In genomic region chr17:63345598-63345997, GRCh38 we compare ENCODE assay signal across 15 cellular contexts.
"Had no signal": no experiment of that assay in that cellular context is flagged by ENCODE, and none has a peak within 500 bp of the region (broad histone marks: within the 10 kb centered on the region; RNA-seq: fewer than 3 reads in every experiment).

No MANE protein-coding gene starts in this region.

- H3K27ac Mint-ChIP-seq: naive thymus-derived CD8-positive, alpha-beta T cell; stimulated activated memory B cell treated with anti-CD40 and anti-IgM and Interleukin-4, amounts not matched to agents 10 μg/mL and 1 μg/mL and 100 μg/mL, for 72 hours; T-cell had no signal

- H3K36me3 ChIP-seq: thyroid gland had no signal

- H3K4me1 ChIP-seq: heart right ventricle, left ventricle myocardium inferior, parathyroid adenoma had no signal

- H3K9me3 ChIP-seq: heart right ventricle, left ventricle myocardium inferior, mucosa of descending colon, thyroid gland had no signal

- H3K27me3 Mint-ChIP-seq: naive thymus-derived CD8-positive, alpha-beta T cell; stimulated activated memory B cell treated with anti-CD40 and anti-IgM and Interleukin-4, amounts not matched to agents 10 μg/mL and 1 μg/mL and 100 μg/mL, for 72 hours; T-cell had no signal

- H3K4me3 Mint-ChIP-seq: naive thymus-derived CD8-positive, alpha-beta T cell; stimulated activated memory B cell treated with anti-CD40 and anti-IgM and Interleukin-4, amounts not matched to agents 10 μg/mL and 1 μg/mL and 100 μg/mL, for 72 hours; T-cell had no signal

- H3K27me3 ChIP-seq: heart right ventricle, thyroid gland had no signal

- H3K27ac ChIP-seq: heart right ventricle, left ventricle myocardium inferior, parathyroid adenoma, thyroid gland had no signal

- DNase-seq: activated CD4-positive, alpha-beta T cell treated with anti-CD3 and anti-CD28 coated beads, Interleukin-2, amount 50 U/mL, for 1 hour; activated naive CD4-positive, alpha-beta T cell treated with Interleukin-2 at 50 U/mL for 16 hours; foreskin melanocyte; heart right ventricle; islet precursor cell; left ventricle myocardium inferior; mucosa of descending colon; naive thymus-derived CD8-positive, alpha-beta T cell; stimulated activated CD4-positive, alpha-beta T cell treated with anti-CD3 and anti-CD28 coated beads, Interleukin-2, amount 100 ng/mL, for 48 hours; T-cell; T-helper 9 cell; thyroid gland had no signal

- ATAC-seq: activated CD4-positive, CD25-positive, alpha-beta regulatory T cell treated with anti-CD3 and anti-CD28 coated beads, Interleukin-2, amount 50 U/mL, for 24 hours; heart right ventricle; mucosa of descending colon; naive thymus-derived CD8-positive, alpha-beta T cell; stimulated activated memory B cell treated with anti-CD40 and anti-IgM and Interleukin-4, amounts not matched to agents 10 μg/mL and 1 μg/mL and 100 μg/mL, for 72 hours; T-cell had no signal

- H3K4me3 ChIP-seq: heart right ventricle, left ventricle myocardium inferior, mucosa of descending colon, thyroid gland had no signal

- H3K4me1 Mint-ChIP-seq: naive thymus-derived CD8-positive, alpha-beta T cell; stimulated activated memory B cell treated with anti-CD40 and anti-IgM and Interleukin-4, amounts not matched to agents 10 μg/mL and 1 μg/mL and 100 μg/mL, for 72 hours; T-cell had no signal

- H3K9me3 Mint-ChIP-seq: naive thymus-derived CD8-positive, alpha-beta T cell; stimulated activated memory B cell treated with anti-CD40 and anti-IgM and Interleukin-4, amounts not matched to agents 10 μg/mL and 1 μg/mL and 100 μg/mL, for 72 hours; T-cell had no signal
